1 cellular context compared by ENCODE assay signal in genomic region chr1:30779294-30780071, GRCh38.
A peak's percentile ranks its signal among the peaks of the same experiment; 100 is the strongest.
TF ChIP-seq lines count a peak whose summit lies in the region.

No MANE protein-coding gene starts in this region.

TF ChIP-seq in K562, 482 proteins besides CTCF, POLR2A, EP300 and RAD21 (continued from another document and continues in another):
- TF ChIP-seq, protein P1, sequence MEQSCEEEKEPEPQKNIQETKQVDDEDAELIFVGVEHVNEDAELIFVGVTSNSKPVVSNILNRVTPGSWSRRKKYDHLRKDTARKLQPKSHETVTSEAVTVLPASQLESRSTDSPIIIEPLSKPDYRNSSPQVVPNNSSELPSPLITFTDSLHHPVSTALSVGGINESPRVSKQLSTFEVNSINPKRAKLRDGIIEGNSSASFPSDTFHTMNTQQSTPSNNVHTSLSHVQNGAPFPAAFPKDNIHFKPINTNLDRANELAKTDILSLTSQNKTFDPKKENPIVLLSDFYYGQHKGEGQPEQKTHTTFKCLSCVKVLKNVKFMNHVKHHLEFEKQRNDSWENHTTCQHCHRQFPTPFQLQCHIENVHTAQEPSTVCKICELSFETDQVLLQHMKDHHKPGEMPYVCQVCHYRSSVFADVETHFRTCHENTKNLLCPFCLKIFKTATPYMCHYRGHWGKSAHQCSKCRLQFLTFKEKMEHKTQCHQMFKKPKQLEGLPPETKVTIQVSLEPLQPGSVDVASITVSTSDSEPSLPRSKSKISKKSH (CRISPR knock-in tag; IDR thresholded peaks at IDR 0.05): no peak
- TF ChIP-seq FOXK2 (conservative IDR thresholded peaks at IDR 0.05 in 1 of 2, IDR thresholded peaks at IDR 0.05 in 1 of 2; ENCODE audit: low read depth in 2 of 2): 0 out of 4 replicates have a peak, but pooled peaks of 1 of the 2 experiments have one; percentile 13
- TF ChIP-seq BRF2 (IDR thresholded peaks at IDR 0.05; ENCODE audit: borderline replicate concordance, insufficient read depth, insufficient read length): no peak
- TF ChIP-seq STAG1 (CRISPR knock-in tag; IDR thresholded peaks at IDR 0.05; ENCODE audit: borderline replicate concordance): peak; percentile 88
- no peak for TF ChIP-seq TGIF2 (CRISPR knock-in tag; IDR thresholded peaks at IDR 0.05)
- no peak for TF ChIP-seq HMGXB4 (CRISPR knock-in tag; IDR thresholded peaks at IDR 0.05)
- TF ChIP-seq PRMT5 (CRISPR knock-in tag; IDR thresholded peaks at IDR 0.05): no peak
- peak; percentile 28; the same call in 1 of the 2 replicates for TF ChIP-seq TOE1 (IDR thresholded peaks at IDR 0.05; ENCODE audit: borderline replicate concordance)
- no peak for TF ChIP-seq TOE1 (CRISPR knock-in tag; IDR thresholded peaks at IDR 0.05; ENCODE audit: borderline replicate concordance, low read depth)
- TF ChIP-seq NR1H2 (CRISPR knock-in tag; IDR thresholded peaks at IDR 0.05): peak; percentile 91; the same call in 1 of the 2 replicates
- TF ChIP-seq ZNF518B (CRISPR knock-in tag; IDR thresholded peaks at IDR 0.05): no peak
- no peak for TF ChIP-seq XRCC3 (IDR thresholded peaks at IDR 0.05)
- peak; percentile 56; the same call in 1 of the 2 replicates for TF ChIP-seq ELF2 (CRISPR knock-in tag; IDR thresholded peaks at IDR 0.05)
- TF ChIP-seq CREM (IDR thresholded peaks at IDR 0.05; ENCODE audit: low read depth): 0 out of 2 replicates have a peak, but pooled peaks have one; percentile 29
- no peak; the same call in 1 of the 2 replicates for TF ChIP-seq ETV1 (tag; conservative IDR thresholded peaks at IDR 0.05; ENCODE audit: low read depth)
- TF ChIP-seq RAD51 (IDR thresholded peaks at IDR 0.05; ENCODE audit: borderline replicate concordance, low read depth): no peak
- TF ChIP-seq GABPA (tag; conservative IDR thresholded peaks at IDR 0.05; ENCODE audit: low read depth): no peak
- TF ChIP-seq ZNF121 (CRISPR knock-in tag; conservative IDR thresholded peaks at IDR 0.05): no peak
- TF ChIP-seq, protein P2, sequence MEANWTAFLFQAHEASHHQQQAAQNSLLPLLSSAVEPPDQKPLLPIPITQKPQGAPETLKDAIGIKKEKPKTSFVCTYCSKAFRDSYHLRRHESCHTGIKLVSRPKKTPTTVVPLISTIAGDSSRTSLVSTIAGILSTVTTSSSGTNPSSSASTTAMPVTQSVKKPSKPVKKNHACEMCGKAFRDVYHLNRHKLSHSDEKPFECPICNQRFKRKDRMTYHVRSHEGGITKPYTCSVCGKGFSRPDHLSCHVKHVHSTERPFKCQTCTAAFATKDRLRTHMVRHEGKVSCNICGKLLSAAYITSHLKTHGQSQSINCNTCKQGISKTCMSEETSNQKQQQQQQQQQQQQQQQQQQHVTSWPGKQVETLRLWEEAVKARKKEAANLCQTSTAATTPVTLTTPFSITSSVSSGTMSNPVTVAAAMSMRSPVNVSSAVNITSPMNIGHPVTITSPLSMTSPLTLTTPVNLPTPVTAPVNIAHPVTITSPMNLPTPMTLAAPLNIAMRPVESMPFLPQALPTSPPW (CRISPR knock-in tag; IDR thresholded peaks at IDR 0.05): peak; percentile 93
- no peak for TF ChIP-seq USF2 (CRISPR knock-in tag; IDR thresholded peaks at IDR 0.05)
- TF ChIP-seq, protein P3, sequence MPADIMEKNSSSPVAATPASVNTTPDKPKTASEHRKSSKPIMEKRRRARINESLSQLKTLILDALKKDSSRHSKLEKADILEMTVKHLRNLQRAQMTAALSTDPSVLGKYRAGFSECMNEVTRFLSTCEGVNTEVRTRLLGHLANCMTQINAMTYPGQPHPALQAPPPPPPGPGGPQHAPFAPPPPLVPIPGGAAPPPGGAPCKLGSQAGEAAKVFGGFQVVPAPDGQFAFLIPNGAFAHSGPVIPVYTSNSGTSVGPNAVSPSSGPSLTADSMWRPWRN (IDR thresholded peaks at IDR 0.05; ENCODE audit: low read depth): no peak
- TF ChIP-seq HOMEZ (CRISPR knock-in tag; IDR thresholded peaks at IDR 0.05): no peak
- TF ChIP-seq NONO (IDR thresholded peaks at IDR 0.05; ENCODE audit: low read depth in 2 of 2, low read length in 1 of 2): peak in 1 of 2 experiments; percentile 89; a peak in 2 of 4 replicates
- TF ChIP-seq ARID2 (IDR thresholded peaks at IDR 0.05): peak; percentile 98
- no peak; the same call in 1 of the 2 replicates for TF ChIP-seq ZNF175 (CRISPR knock-in tag; IDR thresholded peaks at IDR 0.05; ENCODE audit: low read depth)
- TF ChIP-seq SMARCA5 (IDR thresholded peaks at IDR 0.05): 0 out of 2 replicates have a peak, but pooled peaks have one; percentile 17
- peak; percentile 99 for TF ChIP-seq SMC3 (conservative IDR thresholded peaks at IDR 0.05; ENCODE audit: insufficient read depth, low read depth, low read length)
- TF ChIP-seq CSDE1 (IDR thresholded peaks at IDR 0.05): no peak
- no peak for TF ChIP-seq HDAC3 (IDR thresholded peaks at IDR 0.05; ENCODE audit: borderline replicate concordance, partially characterized antibody)
- TF ChIP-seq HINFP (tag; conservative IDR thresholded peaks at IDR 0.05; ENCODE audit: low read depth): no peak
- no peak for TF ChIP-seq FOXO4 (CRISPR knock-in tag; IDR thresholded peaks at IDR 0.05)
- no peak for TF ChIP-seq NUFIP1 (IDR thresholded peaks at IDR 0.05; ENCODE audit: partially characterized antibody)
- TF ChIP-seq ETV5 (CRISPR knock-in tag; IDR thresholded peaks at IDR 0.05; ENCODE audit: low read depth): 0 out of 2 replicates have a peak, but pooled peaks have one; percentile 61
- peak; percentile 23; the same call in 1 of the 2 replicates for TF ChIP-seq ZBED1 (IDR thresholded peaks at IDR 0.05)
- TF ChIP-seq SMAD2 (IDR thresholded peaks at IDR 0.05; ENCODE audit: low read depth, low read length): no peak
- TF ChIP-seq KDM1A (IDR thresholded peaks at IDR 0.05): no peak
- no peak for TF ChIP-seq POLR2AphosphoS5 (IDR thresholded peaks at IDR 0.05; ENCODE audit: control insufficient read depth, insufficient read depth, low read depth, low read length)
- TF ChIP-seq, protein P4, sequence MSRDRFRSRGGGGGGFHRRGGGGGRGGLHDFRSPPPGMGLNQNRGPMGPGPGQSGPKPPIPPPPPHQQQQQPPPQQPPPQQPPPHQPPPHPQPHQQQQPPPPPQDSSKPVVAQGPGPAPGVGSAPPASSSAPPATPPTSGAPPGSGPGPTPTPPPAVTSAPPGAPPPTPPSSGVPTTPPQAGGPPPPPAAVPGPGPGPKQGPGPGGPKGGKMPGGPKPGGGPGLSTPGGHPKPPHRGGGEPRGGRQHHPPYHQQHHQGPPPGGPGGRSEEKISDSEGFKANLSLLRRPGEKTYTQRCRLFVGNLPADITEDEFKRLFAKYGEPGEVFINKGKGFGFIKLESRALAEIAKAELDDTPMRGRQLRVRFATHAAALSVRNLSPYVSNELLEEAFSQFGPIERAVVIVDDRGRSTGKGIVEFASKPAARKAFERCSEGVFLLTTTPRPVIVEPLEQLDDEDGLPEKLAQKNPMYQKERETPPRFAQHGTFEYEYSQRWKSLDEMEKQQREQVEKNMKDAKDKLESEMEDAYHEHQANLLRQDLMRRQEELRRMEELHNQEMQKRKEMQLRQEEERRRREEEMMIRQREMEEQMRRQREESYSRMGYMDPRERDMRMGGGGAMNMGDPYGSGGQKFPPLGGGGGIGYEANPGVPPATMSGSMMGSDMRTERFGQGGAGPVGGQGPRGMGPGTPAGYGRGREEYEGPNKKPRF (IDR thresholded peaks at IDR 0.05; ENCODE audit: low read depth, low read length): no peak
- no peak for TF ChIP-seq ZNF57 (CRISPR knock-in tag; IDR thresholded peaks at IDR 0.05)
- TF ChIP-seq BACH1 (tag; IDR thresholded peaks at IDR 0.05): no peak
- TF ChIP-seq ZNF408 (CRISPR knock-in tag; IDR thresholded peaks at IDR 0.05; ENCODE audit: low read depth): no peak
- no peak for TF ChIP-seq MTA1 (IDR thresholded peaks at IDR 0.05; ENCODE audit: borderline replicate concordance)
- TF ChIP-seq SREBF1 (IDR thresholded peaks at IDR 0.05; ENCODE audit: borderline replicate concordance, low read depth, low read length): no peak
- TF ChIP-seq GTF2E2 (tag; IDR thresholded peaks at IDR 0.05): no peak
